19 cellular contexts compared by ENCODE assay signal in the genomic region with DNA sequence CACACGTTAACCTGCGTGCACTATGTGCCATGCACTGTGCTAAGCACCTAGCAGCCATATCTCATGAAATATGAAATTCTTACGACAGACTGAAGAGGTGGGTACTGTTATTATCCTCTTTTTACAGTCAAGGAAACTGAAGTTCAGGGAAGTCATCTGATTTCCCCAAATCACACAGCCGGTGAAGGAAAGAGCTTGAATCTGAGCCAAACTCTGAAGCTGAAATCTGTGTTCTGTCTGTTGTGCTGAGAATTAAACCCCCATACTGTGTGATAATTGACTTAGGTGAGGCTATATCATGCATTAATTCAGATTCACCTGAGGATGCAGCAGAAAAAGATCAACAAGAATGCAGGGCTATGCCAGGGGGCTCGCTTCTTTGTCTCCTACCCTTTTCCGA. TPM values are rescaled to one million over a fixed set of nuclear protein-coding genes. Genes with fewer than 3 reads are reported as not detected.
DNase-seq lines count a peak whose midpoint lies in the region; ATAC-seq, FAIRE-seq and TF ChIP-seq lines count a peak whose summit lies in the region.
"Had no signal": no experiment of that assay in that cellular context is flagged by ENCODE, and none has a peak within 500 bp of the region (broad histone marks: within the 10 kb centered on the region; RNA-seq: fewer than 3 reads in every experiment).

No MANE protein-coding gene starts in this region.

- WGBS in liver, result 82% methylated on average over 6 of the region's 6 CpGs
- 73% methylated on average over 4 of the region's 6 CpGs for WGBS in right lobe of liver (ENCODE audit: insufficient coverage, low coverage, low lambda C conversion rate, missing lambda C conversion rate)
- 59 to 75% (median 63%) methylated on average over 6 of the region's 6 CpGs for WGBS in spleen, 5 donors
- no CpG with 5 or more reads among the region's 6 CpGs for WGBS in mesendoderm (ENCODE audit: extremely low coverage, insufficient coverage, low lambda C conversion rate)

- H3K36me3 ChIP-seq in liver (ENCODE audit: control insufficient read depth in 4 of 4, insufficient read depth in 3 of 4, low read depth in 1 of 4, low read length in 3 of 4), result no peaks in the 10 kb centered on the region
- H3K36me3 ChIP-seq in right lobe of liver, result no peaks in the 10 kb centered on the region
- no peaks in the 10 kb centered on the region for H3K36me3 ChIP-seq in kidney (ENCODE audit: control insufficient read depth in 1 of 2, insufficient read depth in 2 of 2, low read length in 2 of 2)
- H3K36me3 ChIP-seq in spleen, result no peaks in the 10 kb centered on the region
- no peaks in the 10 kb centered on the region for H3K36me3 ChIP-seq in mesendoderm (ENCODE audit: control insufficient read depth, insufficient read depth, low read length)
- H3K36me3 ChIP-seq in brain microvascular endothelial cell (replicated peaks), result no peaks in the 10 kb centered on the region
- H3K36me3 ChIP-seq: ovary had no signal

- FAIRE-seq in kidney (lab: Jason Lieb, UNC), result no peak
- FAIRE-seq: endometrium had no signal

- no peak overlapping the region for H2BK5ac ChIP-seq in mesendoderm (ENCODE audit: low read length)

- H2BK15ac ChIP-seq in mesendoderm (replicated peaks; ENCODE audit: low read depth), result no peak overlapping the region

- H3K56ac ChIP-seq in mesendoderm (ENCODE audit: low read length), result no peak overlapping the region

- TF ChIP-seq POLR2A in right lobe of liver (IDR thresholded peaks at IDR 0.05) (no peak), spleen (IDR thresholded peaks at IDR 0.05) (no peak)

- no peak overlapping the region for H3K9ac ChIP-seq in liver (ENCODE audit: low read depth in 1 of 2, low read length in 2 of 2)
- H3K9ac ChIP-seq in kidney (ENCODE audit: low read length in 2 of 2), result peak overlapping the region; percentile 26 to 65
- H3K9ac ChIP-seq in mesendoderm (ENCODE audit: low read length), result no peak overlapping the region

- H3K18ac ChIP-seq in mesendoderm (ENCODE audit: low read length), result no peak overlapping the region

- no peak for ATAC-seq in right lobe of liver
- no peak for ATAC-seq in HG02623 (IDR thresholded peaks at IDR 0.05; ENCODE audit: unreplicated experiment)
- ATAC-seq: activated CD4-positive, CD25-positive, alpha-beta regulatory T cell treated with anti-CD3 and anti-CD28 coated beads, Interleukin-2, amount 50 U/mL, for 24 hours had no signal

- intact Hi-C loops in right lobe of liver (cut with DNase I), result no loop called here
- intact Hi-C loops in kidney (cut with DNase I), result no loop called here
- intact Hi-C loops in spleen (cut with DNase I; ENCODE audit: low total_unique reads), result no loop called here

- H4K8ac ChIP-seq in mesendoderm (ENCODE audit: low read depth, low read length), result no peak overlapping the region

- peak overlapping the region; percentile 22 to 36 for H3K27ac ChIP-seq in liver (ENCODE audit: low read depth in 1 of 2, low read length in 2 of 2)
- peak overlapping the region in 1 of 3 donors; percentile 20 for H3K27ac ChIP-seq in right lobe of liver
- H3K27ac ChIP-seq in kidney (ENCODE audit: low read depth in 2 of 2, low read length in 2 of 2), result peak overlapping the region; percentile 78 to 81
- H3K27ac ChIP-seq in spleen, result peak overlapping the region in 5 of 8 donors; percentile 48 to 72 (median 68)
- no peak overlapping the region for H3K27ac ChIP-seq in mesendoderm (ENCODE audit: low read depth, low read length)
- H3K27ac ChIP-seq in brain microvascular endothelial cell, result no peak overlapping the region
- H3K27ac ChIP-seq: ovary had no signal

- no peak for TF ChIP-seq CTCF in liver (IDR thresholded peaks at IDR 0.05; ENCODE audit: low read depth, low read length, missing input control)
- no peak for TF ChIP-seq CTCF in right lobe of liver (IDR thresholded peaks at IDR 0.05)
- TF ChIP-seq CTCF in kidney (IDR thresholded peaks at IDR 0.05; ENCODE audit: borderline replicate concordance, extremely low read depth, insufficient read depth), result no peak
- no peak for TF ChIP-seq CTCF in spleen (IDR thresholded peaks at IDR 0.05 in 8 of 11, conservative IDR thresholded peaks at IDR 0.05 in 3 of 11)
- no peak for TF ChIP-seq CTCF in brain microvascular endothelial cell (IDR thresholded peaks at IDR 0.05; ENCODE audit: low read depth, low read length, missing control alignments)

- H3K4me3 ChIP-seq in liver (ENCODE audit: low read depth in 1 of 3, low read length in 3 of 3) (no peak overlapping the region), right lobe of liver (no peak overlapping the region), kidney (ENCODE audit: low read length in 2 of 2) (peak overlapping the region; percentile 46 to 49), spleen (peak overlapping the region in 4 of 8 donors; percentile 14 to 50 (median 30)), mesendoderm (ENCODE audit: low read length) (no peak overlapping the region), brain microvascular endothelial cell (ENCODE audit: low read depth, low read length) (no peak overlapping the region)
- H3K4me3 ChIP-seq: ovary had no signal

- H3K23ac ChIP-seq in mesendoderm (ENCODE audit: low read length), result no peak overlapping the region

- no peak overlapping the region for H4K5ac ChIP-seq in mesendoderm (ENCODE audit: low read length)

- no peak overlapping the region for H3K4me2 ChIP-seq in mesendoderm (ENCODE audit: low read length)

- H3K4me1 ChIP-seq in liver (ENCODE audit: control insufficient read depth in 4 of 4, insufficient read depth in 4 of 4, low read length in 3 of 4), result peaks cover 0 to 7% (median under 1%) of the 10 kb centered on the region in 4 donors
- no peaks in the 10 kb centered on the region for H3K4me1 ChIP-seq in right lobe of liver
- peaks cover 9 to 31% of the 10 kb centered on the region in 2 donors for H3K4me1 ChIP-seq in kidney (ENCODE audit: control insufficient read depth in 1 of 2, insufficient read depth in 1 of 2, low read depth in 1 of 2, low read length in 2 of 2)
- peaks cover 13 to 54% (median 24%) of the 10 kb centered on the region in 6 donors for H3K4me1 ChIP-seq in spleen
- H3K4me1 ChIP-seq in mesendoderm (ENCODE audit: control insufficient read depth, low read depth, low read length), result peaks cover 7% of the 10 kb centered on the region

- in situ Hi-C loops in brain microvascular endothelial cell (cut with HindIII; ENCODE audit: low pct_ligation_motif_present, low sequenced_read_pairs), result no loop called here

- no peak overlapping the region for H2AK5ac ChIP-seq in mesendoderm (ENCODE audit: low read length)

- no peaks in the 10 kb centered on the region for H3K79me2 ChIP-seq in mesendoderm (ENCODE audit: control insufficient read depth, insufficient read depth, low read length)

- no peaks in the 10 kb centered on the region for H3K79me1 ChIP-seq in mesendoderm (ENCODE audit: low read length)

- no peaks in the 10 kb centered on the region for H3K9me3 ChIP-seq in liver (ENCODE audit: control insufficient read depth in 4 of 4, low read length in 3 of 4)
- no peaks in the 10 kb centered on the region for H3K9me3 ChIP-seq in right lobe of liver
- H3K9me3 ChIP-seq in kidney (ENCODE audit: control insufficient read depth in 1 of 2, low read length in 2 of 2), result no peaks in the 10 kb centered on the region
- no peaks in the 10 kb centered on the region for H3K9me3 ChIP-seq in spleen
- H3K9me3 ChIP-seq: ovary had no signal

- no peak overlapping the region for H2BK120ac ChIP-seq in mesendoderm (ENCODE audit: low read depth, low read length)

- H3K27me3 ChIP-seq in liver (ENCODE audit: control insufficient read depth in 4 of 4, insufficient read depth in 4 of 4, low read length in 3 of 4) (no peaks in the 10 kb centered on the region), right lobe of liver (no peaks in the 10 kb centered on the region), spleen (replicated peaks in 1 of 7) (no peaks in the 10 kb centered on the region), mesendoderm (ENCODE audit: insufficient read depth, low read length, poor library complexity) (no peaks in the 10 kb centered on the region), brain microvascular endothelial cell (replicated peaks) (no peaks in the 10 kb centered on the region)
- H3K27me3 ChIP-seq: ovary had no signal

- no peak for TF ChIP-seq RAD21 in liver (IDR thresholded peaks at IDR 0.05)

- H3K4ac ChIP-seq in mesendoderm (ENCODE audit: low read depth, low read length), result no peak overlapping the region

- no peak for DNase-seq in right lobe of liver
- DNase-seq in kidney, result no peak
- no peak for DNase-seq in spleen
- DNase-seq in mesendoderm, result no peak
- DNase-seq in brain microvascular endothelial cell, result no peak
- DNase-seq in central memory CD4-positive, alpha-beta T cell, result no peak
- DNase-seq: ACHN; activated gamma-delta T cell; CD8-positive, alpha-beta memory T cell; Kasumi-1; NCI-H1436; SHP77 treated with DMSO at 0.1 percent for 48 hours; T-helper 2 cell had no signal

TF ChIP-seq in liver, 16 proteins besides CTCF, POLR2A, EP300 and RAD21 (continues in another document):
- no peak for TF ChIP-seq RXRA (IDR thresholded peaks at IDR 0.05)
- TF ChIP-seq YY1 (IDR thresholded peaks at IDR 0.05), result no peak
- TF ChIP-seq FOXA2 (IDR thresholded peaks at IDR 0.05), result no peak
- TF ChIP-seq EGR1 (IDR thresholded peaks at IDR 0.05; ENCODE audit: low read depth in 2 of 2), result no peak
- no peak for TF ChIP-seq ATF3 (IDR thresholded peaks at IDR 0.05)
- TF ChIP-seq GABPA (IDR thresholded peaks at IDR 0.05 in 1 of 2, conservative IDR thresholded peaks at IDR 0.05 in 1 of 2), result no peak
- TF ChIP-seq SP1 (IDR thresholded peaks at IDR 0.05), result no peak

RNA-seq across cellular contexts. Expression of gene FAM107A, which starts 0.5 kb away (rescaled TPM):
- total RNA-seq in liver (1 to 10 TPM in 1 of 2 donors, under 1 TPM in 1; 0.05 to 1.3 TPM), right lobe of liver (1 to 10 TPM in 3 of 6 experiments, under 1 TPM in 3; 0.33 to 3.6 (median 1.6) TPM), kidney (180 TPM), spleen (10 to 100 TPM in 6 of 7 donors, 1 to 10 TPM in 1; 9.6 to 47.7 (median 30.5) TPM)
- polyA plus RNA-seq in liver (1 to 10 TPM; 1.5 to 4.7 TPM), kidney (ENCODE audit: insufficient read depth, low read depth, low replicate concordance) (52.5 TPM), spleen (10 to 100 TPM in 1 of 3 donors, 1 to 10 TPM in 2; 5.7 to 17.2 (median 7.0) TPM)
- polyA plus RNA-seq in mesendoderm (2013, experiment 1 of 2), result 0.63 TPM
- 0.76 TPM for polyA plus RNA-seq in mesendoderm (2013, experiment 2 of 2)
- total RNA-seq: CD8-positive, alpha-beta memory T cell; mononuclear cell had no signal
- polyA plus RNA-seq: CD8-positive, alpha-beta memory T cell had no signal

RNA-seq across cellular contexts. Expression of gene ACOX2, which starts 39.7 kb away (rescaled TPM):
- total RNA-seq in liver (100 to 1,000 TPM in 1 of 2 donors, 10 to 100 TPM in 1; 74.3 to 179 TPM), right lobe of liver (100 to 1,000 TPM in 3 of 6 experiments, 10 to 100 TPM in 3; 67.8 to 269 (median 149) TPM), kidney (18.6 TPM), spleen (10 to 100 TPM in 1 of 7 donors, 1 to 10 TPM in 6; 1.3 to 11.5 (median 3.3) TPM)
- polyA plus RNA-seq in liver (100 to 1,000 TPM; 104 to 214 TPM), kidney (ENCODE audit: insufficient read depth, low read depth, low replicate concordance) (85.5 TPM), spleen (1 to 10 TPM; 4.5 to 6.2 (median 5.5) TPM)
- 7.6 TPM for polyA plus RNA-seq in mesendoderm (2013, experiment 1 of 2)
- polyA plus RNA-seq in mesendoderm (2013, experiment 2 of 2), result 8.1 TPM
- total RNA-seq: CD8-positive, alpha-beta memory T cell had no signal
- polyA plus RNA-seq: CD8-positive, alpha-beta memory T cell had no signal

Comparison
In these comparisons a context has a peak if more than half of its experiments do, and no peak if none do; other contexts are left out.
1. H3K27ac ChIP-seq: peak in liver (2 of 2), kidney (2 of 2) and spleen (5 of 8); none in mesendoderm (single experiment) and brain microvascular endothelial cell (single experiment).
2. H3K4me3 ChIP-seq: peak in kidney (2 of 2); none in liver (0 of 3), right lobe of liver (0 of 3), mesendoderm (single experiment) and brain microvascular endothelial cell (single experiment).
3. H3K9ac ChIP-seq: peak in kidney (2 of 2); none in liver (0 of 2) and mesendoderm (single experiment).